Comparison of ENCODE assay signal across 26 cellular contexts in the genomic region with DNA sequence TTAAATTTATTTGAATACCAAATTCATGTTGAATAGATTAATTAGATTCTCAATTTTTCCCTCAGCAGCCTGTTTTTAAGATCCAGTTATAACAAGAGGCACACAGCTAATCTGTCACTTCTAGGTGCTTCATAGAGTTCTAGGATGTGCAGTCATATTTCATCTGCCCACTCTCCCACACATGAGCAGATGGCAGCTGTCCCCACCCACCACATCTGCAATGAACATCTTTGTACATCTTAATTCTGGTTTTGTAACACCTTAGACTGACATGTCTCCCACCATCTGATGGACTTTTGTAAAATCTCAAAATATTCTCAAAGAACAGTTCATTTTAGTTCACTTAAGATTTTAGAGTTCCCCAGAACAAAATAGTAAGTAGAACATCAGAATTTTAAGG.
"Had no signal": no experiment of that assay in that cellular context is flagged by ENCODE, and none has a peak within 500 bp of the region (broad histone marks: within the 10 kb centered on the region; RNA-seq: fewer than 3 reads in every experiment).

No MANE protein-coding gene starts in this region.

- H3K9me3 ChIP-seq: ascending aorta had no signal

- H3K4me3 ChIP-seq: ascending aorta, cardiac muscle cell had no signal

- H3K36me3 ChIP-seq: ascending aorta, cardiac muscle cell had no signal

- H3K27ac ChIP-seq: ascending aorta, cardiac muscle cell, VCaP had no signal

- H3K27me3 ChIP-seq: ascending aorta had no signal

- DNase-seq: activated B cell treated with CpG ODN at 0.5 μM for 24 hours; activated CD4-positive, alpha-beta memory T cell treated with anti-CD3 and anti-CD28 coated beads, Interleukin-2, amount 10 ng/mL, durations not matched to agents 7 days and 5 days; activated CD4-positive, alpha-beta T cell treated with anti-CD3 and anti-CD28 coated beads for 4 hours; activated CD4-positive, alpha-beta T cell treated with anti-CD3 and anti-CD28 coated beads, Interleukin-2, amount 10 ng/mL, durations not matched to agents 7 days and 5 days; activated CD4-positive, alpha-beta T cell treated with anti-CD3 and anti-CD28 coated beads, Interleukin-2, amount 50 U/mL, for 48 hours; activated CD4-positive, CD25-positive, alpha-beta regulatory T cell treated with anti-CD3 and anti-CD28 coated beads, Interleukin-2, amount 50 U/mL, for 72 hours; activated CD8-positive, alpha-beta memory T cell treated with anti-CD3 and anti-CD28 coated beads for 24 hours; activated CD8-positive, alpha-beta memory T cell treated with anti-CD3 and anti-CD28 coated beads, Interleukin-2, amount 10 ng/mL, durations not matched to agents 7 days and 5 days; activated CD8-positive, alpha-beta memory T cell treated with anti-CD3 and anti-CD28 coated beads, Interleukin-2, amount 50 U/mL, for 48 hours; activated CD8-positive, alpha-beta T cell treated with anti-CD3 and anti-CD28 coated beads, Interleukin-2, amount 10 ng/mL, durations not matched to agents 7 days and 5 days; activated effector memory CD4-positive, alpha-beta T cell treated with Interleukin-2 at 50 U/mL for 16 hours; activated gamma-delta T cell; activated naive CD4-positive, alpha-beta T cell treated with anti-CD3 and anti-CD28 coated beads, Interleukin-2, amount 10 ng/mL, durations not matched to agents 7 days and 5 days; activated naive CD4-positive, alpha-beta T cell treated with Interleukin-2 at 50 U/mL for 16 hours; activated naive CD8-positive, alpha-beta T cell treated with anti-CD3 and anti-CD28 coated beads, Interleukin-2, amount 10 ng/mL, durations not matched to agents 7 days and 5 days; activated naive CD8-positive, alpha-beta T cell treated with anti-CD3 and anti-CD28 coated beads, Interleukin-2, amount 50 U/mL, for 24 hours; activated T-cell treated with anti-CD3 and anti-CD28 coated beads, Interleukin-2, amount 50 U/mL, for 24 hours; activated T-cell treated with anti-CD3 and anti-CD28 coated beads, Interleukin-2, amount 50 U/mL, for 48 hours; anterior cingulate cortex; cerebellar nuclear complex; T-helper 1 cell; T-helper 2 cell; T-helper 9 cell had no signal
